Comparison of ENCODE assay signal across 10 cellular contexts in the genomic region with DNA sequence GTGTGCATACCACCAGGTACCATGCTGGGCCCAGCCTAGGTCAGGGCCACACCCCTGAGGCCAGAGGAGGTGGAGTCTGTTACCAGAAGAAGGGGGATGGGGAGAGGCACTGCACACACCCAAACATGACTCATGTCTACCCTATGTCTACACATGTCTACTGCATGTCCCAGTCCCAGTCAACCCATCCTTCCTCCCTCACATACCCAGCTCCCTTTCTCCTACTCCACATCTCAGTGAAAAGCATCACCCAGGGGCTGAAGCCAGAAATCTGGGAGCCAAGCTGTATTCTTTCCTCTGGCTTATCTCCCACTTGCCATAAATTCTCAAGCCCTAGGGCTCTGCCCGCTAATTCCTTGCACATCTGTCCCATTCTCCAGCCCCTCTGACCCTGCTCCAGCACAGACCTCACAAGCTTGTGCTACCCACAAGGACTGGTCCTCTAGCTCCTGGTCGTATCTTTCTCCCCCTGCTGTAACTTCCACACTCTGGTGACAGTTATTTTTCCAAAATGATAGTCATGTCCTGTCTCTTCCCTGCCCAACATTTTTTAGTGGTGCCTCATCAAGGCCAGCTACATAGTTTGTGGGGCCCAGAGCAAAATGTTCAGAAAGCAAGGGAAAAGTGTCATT. TPM values are rescaled to one million over a fixed set of nuclear protein-coding genes. Genes with fewer than 3 reads are reported as not detected.
A peak's percentile ranks its signal among the peaks of the same experiment; 100 is the strongest.
DNase-seq lines count a peak whose midpoint lies in the region; ATAC-seq and TF ChIP-seq lines count a peak whose summit lies in the region.
"Had no signal": no experiment of that assay in that cellular context is flagged by ENCODE, and none has a peak within 500 bp of the region (broad histone marks: within the 10 kb centered on the region; RNA-seq: fewer than 3 reads in every experiment).

No MANE protein-coding gene starts in this region.

- H3K9ac ChIP-seq in endodermal cell (ENCODE audit: extremely low read depth, low read length, poor library complexity, severe bottlenecking) (no peak overlapping the region), trophoblast cell (ENCODE audit: low read length) (no peak overlapping the region)

- no peak for TF ChIP-seq CTCF in Caco-2 (IDR thresholded peaks at IDR 0.05; ENCODE audit: insufficient read depth in 1 of 2, low read depth in 1 of 2, low read length in 1 of 2, severe bottlenecking in 1 of 2, unreplicated experiment in 1 of 2)
- no peak for TF ChIP-seq CTCF in Panc1 (IDR thresholded peaks at IDR 0.05)
- TF ChIP-seq CTCF in endodermal cell (conservative IDR thresholded peaks at IDR 0.05): no peak

- no peaks in the 10 kb centered on the region for H3K27me3 Mint-ChIP-seq in Caco-2 (ENCODE audit: insufficient read depth, unreplicated experiment)
- H3K27me3 Mint-ChIP-seq in endodermal cell (ENCODE audit: insufficient read depth): no peaks in the 10 kb centered on the region

- H3K18ac ChIP-seq in trophoblast cell (ENCODE audit: low read length): no peak overlapping the region

- no peak overlapping the region for H2AK5ac ChIP-seq in trophoblast cell (ENCODE audit: low read length)

- no peaks in the 10 kb centered on the region for H3K79me1 ChIP-seq in trophoblast cell (ENCODE audit: low read length)

- no peaks in the 10 kb centered on the region for H3K9me3 Mint-ChIP-seq in Caco-2 (ENCODE audit: unreplicated experiment)
- H3K9me3 Mint-ChIP-seq in endodermal cell: peaks cover 2% of the 10 kb centered on the region

- no peak overlapping the region for H3K14ac ChIP-seq in trophoblast cell (ENCODE audit: low read length)

- DNase-seq in Caco-2: no peak
- no peak for DNase-seq in Panc1 (ENCODE audit: low read depth, low spot score)
- peak; percentile 41 for DNase-seq in endodermal cell
- peak; percentile 32 to 67 for DNase-seq in trophoblast cell
- no peak for DNase-seq in left lobe of liver (ENCODE audit: low spot score)
- DNase-seq: COR-L47, NCI-H1694 treated with DMSO at 0.1 percent for 48 hours had no signal

- BruUV-seq in Caco-2 (replicated peaks; lab: Mats Ljungman, UMichigan) (no TSS peak), Panc1 (replicated peaks; lab: Mats Ljungman, UMichigan) (no TSS peak)

- H3K4me3 ChIP-seq in Caco-2 (ENCODE audit: low read depth, low read length) (no peak overlapping the region), Panc1 (ENCODE audit: low read depth in 2 of 2, low read length in 2 of 2) (no peak overlapping the region), endodermal cell (ENCODE audit: low read length) (no peak overlapping the region), trophoblast cell (ENCODE audit: low read depth, low read length) (no peak overlapping the region)

- H3K36me3 ChIP-seq in Caco-2 (ENCODE audit: control insufficient read depth, insufficient read depth, low read length) (no peaks in the 10 kb centered on the region), Panc1 (ENCODE audit: control insufficient read depth, insufficient read depth, low read length) (no peaks in the 10 kb centered on the region), endodermal cell (ENCODE audit: control insufficient read depth, insufficient read depth, low read length) (no peaks in the 10 kb centered on the region), trophoblast cell (ENCODE audit: control insufficient read depth in 1 of 2, insufficient read depth in 2 of 2, low read length in 2 of 2) (no peaks in the 10 kb centered on the region)

- intact Hi-C loops in Caco-2 (cut with micrococcal nuclease; ENCODE audit: unreplicated experiment) (no loop called here), Panc1 (cut with micrococcal nuclease; ENCODE audit: unreplicated experiment) (no loop called here)

- no peak overlapping the region for H3K27ac ChIP-seq in Panc1 (ENCODE audit: low read length)
- H3K27ac ChIP-seq in endodermal cell (ENCODE audit: low read depth, low read length): no peak overlapping the region
- no peak overlapping the region for H3K27ac ChIP-seq in trophoblast cell (ENCODE audit: low read depth, low read length)

- peak overlapping the region; percentile 3 for H3K27ac Mint-ChIP-seq in Caco-2 (ENCODE audit: unreplicated experiment)
- no peak overlapping the region for H3K27ac Mint-ChIP-seq in endodermal cell

- H3K4me3 Mint-ChIP-seq in Caco-2 (ENCODE audit: unreplicated experiment): no peak overlapping the region
- no peak overlapping the region for H3K4me3 Mint-ChIP-seq in endodermal cell

- H2BK5ac ChIP-seq in trophoblast cell (ENCODE audit: low read depth, low read length, poor library complexity): no peak overlapping the region

- peaks cover 14% of the 10 kb centered on the region; the same call in 1 of the 2 replicates for H3K4me1 ChIP-seq in Caco-2
- H3K4me1 ChIP-seq in Panc1 (ENCODE audit: control insufficient read depth, insufficient read depth, low read length): no peaks in the 10 kb centered on the region
- no peaks in the 10 kb centered on the region for H3K4me1 ChIP-seq in endodermal cell (ENCODE audit: control insufficient read depth, insufficient read depth, low read length)
- peaks cover 5 to 8% of the 10 kb centered on the region in 2 experiments for H3K4me1 ChIP-seq in trophoblast cell (ENCODE audit: control insufficient read depth in 1 of 2, insufficient read depth in 2 of 2, low read length in 2 of 2)

- no peak overlapping the region for H3K4ac ChIP-seq in trophoblast cell (ENCODE audit: low read depth, low read length)

- no peak overlapping the region for H2AFZ ChIP-seq in trophoblast cell (ENCODE audit: insufficient read depth, low read length, poor library complexity)

- CTCF ChIA-PET in Caco-2 (lab: Charles Lee): no interaction called here
- CTCF ChIA-PET in Panc1 (lab: Charles Lee): no interaction called here

- H4K91ac ChIP-seq in trophoblast cell (ENCODE audit: low read depth, low read length): peak overlapping the region; percentile 7

- no peak overlapping the region for H3K23ac ChIP-seq in trophoblast cell (ENCODE audit: low read length)

- H3K9me3 ChIP-seq in Caco-2: no peaks in the 10 kb centered on the region
- no peaks in the 10 kb centered on the region for H3K9me3 ChIP-seq in Panc1 (ENCODE audit: control insufficient read depth, insufficient read depth, low read depth, low read length)
- H3K9me3 ChIP-seq in endodermal cell (ENCODE audit: control insufficient read depth, low read length): no peaks in the 10 kb centered on the region
- no peaks in the 10 kb centered on the region for H3K9me3 ChIP-seq in trophoblast cell (ENCODE audit: insufficient read depth, low read depth, low read length)

- no peak overlapping the region for H4K8ac ChIP-seq in trophoblast cell (ENCODE audit: low read depth, low read length)

- ATAC-seq in Panc1 (peak; percentile 42; the same call in 1 of the 2 replicates), HG02610 (IDR thresholded peaks at IDR 0.05; ENCODE audit: unreplicated experiment) (no peak), HG02678 (IDR thresholded peaks at IDR 0.05; ENCODE audit: unreplicated experiment) (no peak), left lobe of liver (no peak), GM18511 (IDR thresholded peaks at IDR 0.05; ENCODE audit: unreplicated experiment) (no peak)

- H3K27me3 ChIP-seq in Caco-2 (replicated peaks; ENCODE audit: control insufficient read depth, insufficient read depth, low read length) (no peaks in the 10 kb centered on the region), Panc1 (ENCODE audit: control insufficient read depth, insufficient read depth, low read length) (no peaks in the 10 kb centered on the region; the same call in 1 of the 2 replicates), endodermal cell (ENCODE audit: control insufficient read depth, insufficient read depth, low read length, poor library complexity, severe bottlenecking) (no peaks in the 10 kb centered on the region), trophoblast cell (ENCODE audit: insufficient read depth, low read length) (no peaks in the 10 kb centered on the region)

- H2BK12ac ChIP-seq in trophoblast cell (ENCODE audit: low read length): no peak overlapping the region

- WGBS in endodermal cell (ENCODE audit: insufficient coverage in 1 of 2, insufficient read length in 1 of 2), 2 experiments: 92 to 100% methylated on average over 2 of the region's 2 CpGs
- no CpG with 5 or more reads among the region's 2 CpGs for WGBS in trophoblast cell (ENCODE audit: extremely low coverage, insufficient coverage, insufficient read length)

- H3K4me1 Mint-ChIP-seq in Caco-2 (ENCODE audit: low read depth, unreplicated experiment) (peaks cover 28% of the 10 kb centered on the region), endodermal cell (no peaks in the 10 kb centered on the region)

- POLR2A ChIA-PET in Caco-2 (lab: Charles Lee) (no interaction called here), Panc1 (lab: Charles Lee) (no interaction called here)

- H3K4me2 ChIP-seq in trophoblast cell (ENCODE audit: low read length): no peak overlapping the region

- H3K79me2 ChIP-seq in trophoblast cell (ENCODE audit: control insufficient read depth, insufficient read depth, low read length, poor library complexity): no peaks in the 10 kb centered on the region

- H4K12ac ChIP-seq in trophoblast cell (ENCODE audit: low read depth, low read length): no peak overlapping the region

- in situ Hi-C loops in Panc1 (cut with HindIII; ENCODE audit: low pct_unique_long_range_greater_than_20kb, low sequenced_read_pairs): no loop called here

- no peak overlapping the region for H2BK120ac ChIP-seq in trophoblast cell (ENCODE audit: insufficient read depth, low read length, poor library complexity)

- H3K36me3 Mint-ChIP-seq in Caco-2 (ENCODE audit: insufficient read depth, unreplicated experiment) (no peaks in the 10 kb centered on the region), endodermal cell (ENCODE audit: low read depth) (no peaks in the 10 kb centered on the region)

RNA-seq across cellular contexts. Expression of a gene that starts 18.0 kb away (rescaled TPM):
- 49.2 and 56.0 TPM in 2 replicates for total RNA-seq in Caco-2 (2022)
- 21.2 TPM for total RNA-seq in Panc1 (2021; ENCODE audit: unreplicated experiment)
- polyA plus RNA-seq in Panc1 (2012; ENCODE audit: insufficient read length): 15.3 TPM
- total RNA-seq in endodermal cell: 10 to 100 TPM; 31.8 to 35.2 TPM
- 40.4 TPM for polyA plus RNA-seq in endodermal cell (2013, experiment 1 of 2)
- 37.2 TPM for polyA plus RNA-seq in endodermal cell (2013, experiment 2 of 2)
- 16.8 and 18.0 TPM in 2 replicates for polyA plus RNA-seq in trophoblast cell (2013)
- total RNA-seq in left lobe of liver: 12.3 TPM

Comparison
In these comparisons a context has a peak if more than half of its experiments do, and no peak if none do; other contexts are left out.
1. DNase-seq: peak in endodermal cell (single experiment) and trophoblast cell (2 of 2); none in Caco-2 (0 of 2), Panc1 (single experiment) and left lobe of liver (single experiment).